9 cellular contexts compared by ENCODE assay signal in genomic region chrX:104285201-104285600, GRCh38. TPM values are rescaled to one million over a fixed set of nuclear protein-coding genes. Genes with fewer than 3 reads are reported as not detected.
"Had no signal": no experiment of that assay in that cellular context is flagged by ENCODE, and none has a peak within 500 bp of the region (broad histone marks: within the 10 kb centered on the region; RNA-seq: fewer than 3 reads in every experiment).

No MANE protein-coding gene starts in this region.

- FAIRE-seq: G401.6, GM12878, GM12891, GM12892, GM18507, GM19239 had no signal

- ATAC-seq: GM12878 had no signal

- H3K4me3 ChIP-seq: GM12878 had no signal

- DNase-seq: GDM1, GF-D8 had no signal

RNA-seq across cellular contexts. Expression of gene ESX1, which starts 30.5 kb away (rescaled TPM):
- total RNA-seq: G401, GM12878 had no signal
- polyA plus RNA-seq: GM12878 had no signal
